In genomic region chr15:58043192-58043903, GRCh38 we compare ENCODE assay signal across 9 cellular contexts. TPM values are rescaled to one million over a fixed set of nuclear protein-coding genes. Genes with fewer than 3 reads are reported as not detected.
DNase-seq lines count a peak whose midpoint lies in the region; ATAC-seq and TF ChIP-seq lines count a peak whose summit lies in the region.
"Had no signal": no experiment of that assay in that cellular context is flagged by ENCODE, and none has a peak within 500 bp of the region (broad histone marks: within the 10 kb centered on the region; RNA-seq: fewer than 3 reads in every experiment).

No MANE protein-coding gene starts in this region.

- H3K36me3 ChIP-seq in OCI-LY1 (ENCODE audit: insufficient read depth, low read length), result no peaks in the 10 kb centered on the region

- no peaks in the 10 kb centered on the region for H3K27me3 ChIP-seq in OCI-LY1 (ENCODE audit: insufficient read depth, low read length)

- ATAC-seq in activated naive CD8-positive, alpha-beta T cell treated with anti-CD3 and anti-CD28 coated beads, Interleukin-2, amount 50 U/mL, for 24 hours, result no peak

- H3K36me3 Mint-ChIP-seq in activated naive CD8-positive, alpha-beta T cell treated with anti-CD3 and anti-CD28 coated beads, Interleukin-2, amount 50 U/mL, for 24 hours (ENCODE audit: low read depth), result no peaks in the 10 kb centered on the region
- H3K36me3 Mint-ChIP-seq: activated naive CD4-positive, alpha-beta T cell treated with anti-CD3 and anti-CD28 coated beads, Interleukin-2, amount 50 U/mL, for 24 hours had no signal

- no peaks in the 10 kb centered on the region for H3K4me1 ChIP-seq in OCI-LY1 (ENCODE audit: insufficient read depth, low read length, severe bottlenecking)

- H3K9me2 ChIP-seq in OCI-LY1 (ENCODE audit: low read depth, low read length), result no peaks in the 10 kb centered on the region

- no peak overlapping the region for H3K4me3 Mint-ChIP-seq in activated naive CD8-positive, alpha-beta T cell treated with anti-CD3 and anti-CD28 coated beads, Interleukin-2, amount 50 U/mL, for 24 hours
- H3K4me3 Mint-ChIP-seq: activated naive CD4-positive, alpha-beta T cell treated with anti-CD3 and anti-CD28 coated beads, Interleukin-2, amount 50 U/mL, for 24 hours had no signal

- H3K27ac Mint-ChIP-seq in activated naive CD8-positive, alpha-beta T cell treated with anti-CD3 and anti-CD28 coated beads, Interleukin-2, amount 50 U/mL, for 24 hours, result no peak overlapping the region
- H3K27ac Mint-ChIP-seq: activated naive CD4-positive, alpha-beta T cell treated with anti-CD3 and anti-CD28 coated beads, Interleukin-2, amount 50 U/mL, for 24 hours had no signal

- no peaks in the 10 kb centered on the region for H3F3A ChIP-seq in OCI-LY1 (ENCODE audit: insufficient read depth, low read length)

- H3K4me3 ChIP-seq in OCI-LY1 (ENCODE audit: low read depth, low read length, poor library complexity, severe bottlenecking), result no peak overlapping the region

- no peaks in the 10 kb centered on the region for H3K79me2 ChIP-seq in OCI-LY1 (ENCODE audit: insufficient read depth, low read length)

- no peaks in the 10 kb centered on the region for H3K9me3 ChIP-seq in OCI-LY1 (ENCODE audit: low read length)

- peak; percentile 74 for DNase-seq in activated effector memory CD4-positive, alpha-beta T cell treated with anti-CD3 and anti-CD28 coated beads, Interleukin-2, amount 50 U/mL, for 16 hours
- DNase-seq in activated effector memory CD4-positive, alpha-beta T cell treated with Interleukin-2 at 50 U/mL for 16 hours, result no peak
- DNase-seq in activated naive CD8-positive, alpha-beta T cell treated with anti-CD3 and anti-CD28 coated beads, Interleukin-2, amount 50 U/mL, for 24 hours, result peak; percentile 41
- peak; percentile 36 for DNase-seq in inferior parietal cortex (ENCODE audit: extremely low spot score)
- peak; percentile 56 for DNase-seq in stimulated activated CD8-positive, alpha-beta memory T cell treated with anti-CD3 and anti-CD28 coated beads, Interleukin-4, amount 100 ng/mL, for 48 hours
- no peak for DNase-seq in cerebellum (ENCODE audit: low spot score)
- no peak for DNase-seq in DMS153 treated with DMSO at 0.1 percent for 48 hours (lab: John Stamatoyannopoulos, UW; ENCODE audit: unreplicated experiment)

- no peaks in the 10 kb centered on the region for H3K4me1 Mint-ChIP-seq in activated naive CD8-positive, alpha-beta T cell treated with anti-CD3 and anti-CD28 coated beads, Interleukin-2, amount 50 U/mL, for 24 hours
- H3K4me1 Mint-ChIP-seq: activated naive CD4-positive, alpha-beta T cell treated with anti-CD3 and anti-CD28 coated beads, Interleukin-2, amount 50 U/mL, for 24 hours had no signal

- no peaks in the 10 kb centered on the region for H4K20me1 ChIP-seq in OCI-LY1 (ENCODE audit: insufficient read depth, low read length)

- TF ChIP-seq CTCF in OCI-LY1 (IDR thresholded peaks at IDR 0.05; ENCODE audit: low read length), result peak; percentile 86

- H3K27me3 Mint-ChIP-seq in activated naive CD8-positive, alpha-beta T cell treated with anti-CD3 and anti-CD28 coated beads, Interleukin-2, amount 50 U/mL, for 24 hours, result peaks cover 27% of the 10 kb centered on the region

- H2AFZ ChIP-seq in OCI-LY1 (ENCODE audit: low read length), result no peak overlapping the region

- H3K9me3 Mint-ChIP-seq in activated naive CD8-positive, alpha-beta T cell treated with anti-CD3 and anti-CD28 coated beads, Interleukin-2, amount 50 U/mL, for 24 hours, result no peaks in the 10 kb centered on the region
- H3K9me3 Mint-ChIP-seq: activated naive CD4-positive, alpha-beta T cell treated with anti-CD3 and anti-CD28 coated beads, Interleukin-2, amount 50 U/mL, for 24 hours had no signal

- H3K9ac ChIP-seq in OCI-LY1 (ENCODE audit: low read length), result no peak overlapping the region

- no peak overlapping the region for H3K4me2 ChIP-seq in OCI-LY1 (ENCODE audit: low read length)

- no peak overlapping the region for H3K27ac ChIP-seq in OCI-LY1 (ENCODE audit: low read depth, low read length, poor library complexity, severe bottlenecking)

RNA-seq across cellular contexts. Expression of gene ALDH1A2, which starts 22.2 kb away (rescaled TPM):
- 8.9 TPM for total RNA-seq in cerebellum

Comparison
In these comparisons a context has a peak if more than half of its experiments do, and no peak if none do; other contexts are left out.
1. DNase-seq: peak in activated effector memory CD4-positive, alpha-beta T cell treated with anti-CD3 and anti-CD28 coated beads, Interleukin-2, amount 50 U/mL, for 16 hours (single experiment), activated naive CD8-positive, alpha-beta T cell treated with anti-CD3 and anti-CD28 coated beads, Interleukin-2, amount 50 U/mL, for 24 hours (single experiment), inferior parietal cortex (single experiment) and stimulated activated CD8-positive, alpha-beta memory T cell treated with anti-CD3 and anti-CD28 coated beads, Interleukin-4, amount 100 ng/mL, for 48 hours (single experiment); none in activated effector memory CD4-positive, alpha-beta T cell treated with Interleukin-2 at 50 U/mL for 16 hours (single experiment), cerebellum (single experiment) and DMS153 treated with DMSO at 0.1 percent for 48 hours (single experiment).